20 cellular contexts compared by ENCODE assay signal in the genomic region with DNA sequence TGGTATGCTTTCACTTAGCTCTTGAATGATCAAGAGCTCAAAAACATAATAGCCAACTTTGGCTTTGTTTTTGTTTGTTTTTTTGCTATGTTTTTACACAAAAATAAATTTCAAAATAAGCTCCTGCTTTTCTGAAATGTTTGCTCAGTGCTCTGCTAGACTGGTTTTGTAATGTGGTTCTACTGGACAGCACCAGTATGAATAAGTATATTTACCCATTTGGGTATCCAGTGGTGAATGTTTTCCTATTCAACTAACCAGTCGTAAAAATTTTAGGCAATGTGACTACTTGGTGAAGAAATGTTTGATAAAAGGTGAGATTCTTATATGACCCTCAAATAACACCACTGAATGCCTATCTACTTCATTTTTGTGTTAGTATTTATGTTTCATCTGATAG.
DNase-seq lines count a peak whose midpoint lies in the region; ATAC-seq, FAIRE-seq and TF ChIP-seq lines count a peak whose summit lies in the region.
"Had no signal": no experiment of that assay in that cellular context is flagged by ENCODE, and none has a peak within 500 bp of the region (broad histone marks: within the 10 kb centered on the region; RNA-seq: fewer than 3 reads in every experiment).

No MANE protein-coding gene starts in this region.

- H3K4me3 ChIP-seq in osteoblast (ENCODE audit: insufficient read depth, low read length) (no peak overlapping the region), endodermal cell (ENCODE audit: low read length) (no peak overlapping the region)
- H3K4me3 ChIP-seq: BLaER1 had no signal

- peak; percentile 88 for FAIRE-seq in D721Med (lab: Jason Lieb, UNC)
- FAIRE-seq in GM19239 (lab: Jason Lieb, UNC), result peak; percentile 31
- FAIRE-seq: A204.1, G401.6, GM12891 had no signal

- H3K36me3 ChIP-seq in osteoblast (ENCODE audit: insufficient read depth, low read length), result no peaks in the 10 kb centered on the region
- no peaks in the 10 kb centered on the region for H3K36me3 ChIP-seq in endodermal cell (ENCODE audit: control insufficient read depth, insufficient read depth, low read length)
- H3K36me3 ChIP-seq: BE2C, BLaER1 had no signal

- H3K4me1 Mint-ChIP-seq in endodermal cell, result no peaks in the 10 kb centered on the region
- H3K4me1 Mint-ChIP-seq: CD14-positive monocyte; CD4-positive, alpha-beta memory T cell; CD4-positive, CD25-positive, alpha-beta regulatory T cell; CD8-positive, alpha-beta memory T cell had no signal

- no peaks in the 10 kb centered on the region for H3K79me2 ChIP-seq in osteoblast (ENCODE audit: insufficient read depth, low read length)

- no peak overlapping the region for H3K9ac ChIP-seq in endodermal cell (ENCODE audit: extremely low read depth, low read length, poor library complexity, severe bottlenecking)
- H3K9ac ChIP-seq: BLaER1 had no signal

- no peaks in the 10 kb centered on the region for H3K4me1 ChIP-seq in osteoblast (ENCODE audit: insufficient read depth, low read length)
- H3K4me1 ChIP-seq in endodermal cell (ENCODE audit: control insufficient read depth, insufficient read depth, low read length), result no peaks in the 10 kb centered on the region
- H3K4me1 ChIP-seq: BLaER1 had no signal

- no peaks in the 10 kb centered on the region for H3K36me3 Mint-ChIP-seq in endodermal cell (ENCODE audit: low read depth)
- H3K36me3 Mint-ChIP-seq in activated naive CD4-positive, alpha-beta T cell treated with anti-CD3 and anti-CD28 coated beads, Interleukin-2, amount 50 U/mL, for 72 hours, result no peaks in the 10 kb centered on the region
- H3K36me3 Mint-ChIP-seq: CD14-positive monocyte; CD4-positive, alpha-beta memory T cell; CD4-positive, CD25-positive, alpha-beta regulatory T cell; CD8-positive, alpha-beta memory T cell had no signal

- DNase-seq in D721Med (ENCODE audit: insufficient read length, low spot score), result no peak
- DNase-seq in GM19239 (ENCODE audit: insufficient read length, low spot score), result no peak
- peak; percentile 15 for DNase-seq in osteoblast (ENCODE audit: insufficient read length, low spot score, missing footprints)
- no peak for DNase-seq in endodermal cell
- DNase-seq in activated naive CD4-positive, alpha-beta T cell treated with anti-CD3 and anti-CD28 coated beads, Interleukin-2, amount 50 U/mL, for 72 hours (ENCODE audit: low spot score in 2 of 2), result no peak
- DNase-seq: 8988T; ACHN; BE2C; C1 segment of cervical spinal cord; CD4-positive, alpha-beta memory T cell; CD4-positive, CD25-positive, alpha-beta regulatory T cell; CD8-positive, alpha-beta memory T cell; COR-L47; DMS79 treated with DMSO at 0.1 percent for 48 hours; GF-D8 had no signal

- H3K27me3 Mint-ChIP-seq in endodermal cell (ENCODE audit: insufficient read depth), result no peaks in the 10 kb centered on the region
- H3K27me3 Mint-ChIP-seq: CD8-positive, alpha-beta memory T cell had no signal

- H3K9me3 ChIP-seq in osteoblast (ENCODE audit: low read depth, low read length) (no peaks in the 10 kb centered on the region), endodermal cell (ENCODE audit: control insufficient read depth, low read length) (no peaks in the 10 kb centered on the region)
- H3K9me3 ChIP-seq: BE2C had no signal

- H3K27ac Mint-ChIP-seq in endodermal cell, result no peak overlapping the region
- no peak overlapping the region for H3K27ac Mint-ChIP-seq in activated naive CD4-positive, alpha-beta T cell treated with anti-CD3 and anti-CD28 coated beads, Interleukin-2, amount 50 U/mL, for 72 hours
- H3K27ac Mint-ChIP-seq: CD14-positive monocyte; CD4-positive, CD25-positive, alpha-beta regulatory T cell; CD8-positive, alpha-beta memory T cell had no signal

- no peak overlapping the region for H3K4me3 Mint-ChIP-seq in endodermal cell
- H3K4me3 Mint-ChIP-seq: CD14-positive monocyte; CD4-positive, alpha-beta memory T cell; CD4-positive, CD25-positive, alpha-beta regulatory T cell; CD8-positive, alpha-beta memory T cell had no signal

- no peaks in the 10 kb centered on the region for H4K20me1 ChIP-seq in osteoblast (ENCODE audit: insufficient read depth, low read length)
- H4K20me1 ChIP-seq: BLaER1 had no signal

- no peak for ATAC-seq in activated naive CD4-positive, alpha-beta T cell treated with anti-CD3 and anti-CD28 coated beads, Interleukin-2, amount 50 U/mL, for 72 hours

- H3K4me2 ChIP-seq in osteoblast (ENCODE audit: insufficient read depth, low read length), result no peak overlapping the region
- H3K4me2 ChIP-seq: BLaER1 had no signal

- H3K27ac ChIP-seq in osteoblast (ENCODE audit: low read depth, low read length) (no peak overlapping the region), endodermal cell (ENCODE audit: low read depth, low read length) (no peak overlapping the region)
- H3K27ac ChIP-seq: BLaER1 had no signal

- WGBS in endodermal cell (ENCODE audit: insufficient coverage in 1 of 2, insufficient read length in 1 of 2), 2 experiments, result 100% methylated on average over 1 of the region's 1 CpG; no CpG with 5 or more reads in 1 of the 2 experiments

- H3K27me3 ChIP-seq in osteoblast (ENCODE audit: insufficient read depth, low read length) (no peaks in the 10 kb centered on the region), endodermal cell (ENCODE audit: control insufficient read depth, insufficient read depth, low read length, poor library complexity, severe bottlenecking) (no peaks in the 10 kb centered on the region)
- H3K27me3 ChIP-seq: BE2C, BLaER1 had no signal

- no peak overlapping the region for H2AFZ ChIP-seq in osteoblast (ENCODE audit: low read length)

- H3K9me3 Mint-ChIP-seq in endodermal cell, result no peaks in the 10 kb centered on the region
- H3K9me3 Mint-ChIP-seq in activated naive CD4-positive, alpha-beta T cell treated with anti-CD3 and anti-CD28 coated beads, Interleukin-2, amount 50 U/mL, for 72 hours, result no peaks in the 10 kb centered on the region
- H3K9me3 Mint-ChIP-seq: CD4-positive, alpha-beta memory T cell; CD8-positive, alpha-beta memory T cell had no signal

- no peak for TF ChIP-seq CTCF in D721Med (IDR thresholded peaks at IDR 0.05; ENCODE audit: insufficient read depth, missing control alignments)
- no peak for TF ChIP-seq CTCF in osteoblast (IDR thresholded peaks at IDR 0.05; ENCODE audit: extremely low read depth, low read depth, low read length)
- no peak for TF ChIP-seq CTCF in endodermal cell (conservative IDR thresholded peaks at IDR 0.05)
